In the genomic region with DNA sequence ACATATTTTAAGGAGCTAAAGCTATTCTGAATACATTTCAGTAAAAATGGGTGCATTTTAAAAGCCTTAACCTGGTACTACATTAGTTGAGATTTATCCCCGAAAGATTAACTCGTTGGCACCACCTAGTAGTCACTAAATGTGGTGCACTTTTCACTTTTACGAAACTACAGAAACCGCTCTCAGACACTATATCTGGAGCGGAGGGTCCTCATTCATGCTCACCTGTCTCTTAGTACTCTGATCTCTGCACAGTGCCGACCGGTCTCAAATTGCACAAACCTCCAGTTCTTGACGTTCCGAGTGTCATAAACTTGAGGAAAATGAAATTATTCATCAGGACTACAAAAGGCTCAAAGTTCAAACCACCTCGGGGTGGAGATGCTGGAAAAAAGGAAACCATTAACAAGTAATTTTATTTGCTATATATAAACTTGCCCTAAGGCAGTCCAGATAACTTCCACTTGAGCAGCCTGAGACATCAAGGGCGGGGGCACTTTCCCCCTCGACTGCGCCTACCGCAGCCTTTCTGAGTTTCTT, we compare ENCODE assay signal across 8 cellular contexts. TPM values are rescaled to one million over a fixed set of nuclear protein-coding genes. Genes with fewer than 3 reads are reported as not detected.
DNase-seq lines count a peak whose midpoint lies in the region; ATAC-seq and TF ChIP-seq lines count a peak whose summit lies in the region.

No MANE protein-coding gene starts in this region.

- peak; percentile 85 for TF ChIP-seq CTCF in activated CD8-positive, alpha-beta T cell treated with anti-CD3 and anti-CD28 coated beads for 36 hours (IDR thresholded peaks at IDR 0.05)
- TF ChIP-seq CTCF in fibroblast of pulmonary artery (IDR thresholded peaks at IDR 0.05; ENCODE audit: low read length, missing control alignments): peak; percentile 62
- TF ChIP-seq CTCF in natural killer cell (IDR thresholded peaks at IDR 0.05): no peak

- H3K9me3 Mint-ChIP-seq in activated CD8-positive, alpha-beta T cell treated with anti-CD3 and anti-CD28 coated beads for 36 hours: no peaks in the 10 kb centered on the region
- H3K9me3 Mint-ChIP-seq in natural killer cell: no peaks in the 10 kb centered on the region

- H3K27ac Mint-ChIP-seq in activated CD8-positive, alpha-beta T cell treated with anti-CD3 and anti-CD28 coated beads for 36 hours: peak overlapping the region; percentile 92
- H3K27ac Mint-ChIP-seq in natural killer cell: peak overlapping the region; percentile 95 to 98

- H3K27me3 Mint-ChIP-seq in activated CD8-positive, alpha-beta T cell treated with anti-CD3 and anti-CD28 coated beads for 36 hours: no peaks in the 10 kb centered on the region
- no peaks in the 10 kb centered on the region for H3K27me3 Mint-ChIP-seq in natural killer cell (ENCODE audit: low read depth in 2 of 2)

- intact Hi-C loops in activated CD8-positive, alpha-beta T cell treated with anti-CD3 and anti-CD28 coated beads for 36 hours (cut with micrococcal nuclease): loop anchor here (2.0 to 10.0 kb wide), 2 partner anchors 68 to 92 kb away; partner anchors contain the start of gene UBE4B
- intact Hi-C loops in natural killer cell (cut with micrococcal nuclease): loop anchor here (1.0 to 2.0 kb wide), 3 partner anchors 32 to 90 kb away; partner anchors contain the start of genes CTNNBIP1 and UBE4B

- POLR2A ChIA-PET in activated CD8-positive, alpha-beta T cell treated with anti-CD3 and anti-CD28 coated beads for 36 hours (lab: Charles Lee): interaction anchor here (1.0 to 1.4 kb wide), 3 partner anchors 10 to 83 kb away, joined by 3 to 4 read pairs (median 4); no protein-coding TSS in a partner anchor

- DNase-seq in activated T-cell treated with anti-CD3 and anti-CD28 coated beads for 24 hours (ENCODE audit: low read depth) (peak; percentile 16), NCI-H2227 (lab: John Stamatoyannopoulos, UW; ENCODE audit: unreplicated experiment) (peak; percentile 68), fibroblast of pulmonary artery (ENCODE audit: low read depth) (peak; percentile 75), natural killer cell (no peak)
- no peak for DNase-seq in activated T-cell treated with anti-CD3 and anti-CD28 coated beads, Interleukin-2, amount 50 U/mL, for 1 hour
- DNase-seq in activated CD8-positive, alpha-beta T cell treated with anti-CD3 and anti-CD28 coated beads for 36 hours: peak; percentile 45

- CTCF ChIA-PET in activated CD8-positive, alpha-beta T cell treated with anti-CD3 and anti-CD28 coated beads for 36 hours (lab: Charles Lee): interaction anchor here (0.8 to 8.3 kb wide), 11 partner anchors 8 to 221 kb away, joined by 3 to 68 read pairs (median 5); no protein-coding TSS in a partner anchor

- ATAC-seq in HG02588 (IDR thresholded peaks at IDR 0.05; ENCODE audit: unreplicated experiment): peak; percentile 6
- ATAC-seq in activated CD8-positive, alpha-beta T cell treated with anti-CD3 and anti-CD28 coated beads for 36 hours: peak; percentile 31
- ATAC-seq in natural killer cell: peak; percentile 24 to 31 (median 25)
- no peak for ATAC-seq in GM21717 (IDR thresholded peaks at IDR 0.05; ENCODE audit: unreplicated experiment)

- H3K4me3 ChIP-seq in fibroblast of pulmonary artery (replicated peaks; ENCODE audit: low read depth, low read length): peak overlapping the region; percentile 98

- peak overlapping the region; percentile 98 for H3K4me3 Mint-ChIP-seq in activated CD8-positive, alpha-beta T cell treated with anti-CD3 and anti-CD28 coated beads for 36 hours
- peak overlapping the region; percentile 98 for H3K4me3 Mint-ChIP-seq in natural killer cell

- peaks cover 20% of the 10 kb centered on the region for H3K4me1 Mint-ChIP-seq in activated CD8-positive, alpha-beta T cell treated with anti-CD3 and anti-CD28 coated beads for 36 hours (ENCODE audit: low read depth)
- peaks cover 13% of the 10 kb centered on the region in 2 donors for H3K4me1 Mint-ChIP-seq in natural killer cell

- peaks cover 12% of the 10 kb centered on the region for H3K36me3 Mint-ChIP-seq in activated CD8-positive, alpha-beta T cell treated with anti-CD3 and anti-CD28 coated beads for 36 hours (ENCODE audit: low read depth)
- H3K36me3 Mint-ChIP-seq in natural killer cell: no peaks in the 10 kb centered on the region

RNA-seq across cellular contexts. Expression of gene LZIC, which starts 0.7 kb away (rescaled TPM):
- 10 to 100 TPM; 23.9 to 24.2 TPM for total RNA-seq in activated CD8-positive, alpha-beta T cell treated with anti-CD3 and anti-CD28 coated beads for 36 hours
- total RNA-seq in natural killer cell: 10 to 100 TPM; 19.5 to 21.9 (median 21.7) TPM

RNA-seq across cellular contexts. Expression of gene NMNAT1, which starts 0.8 kb away (rescaled TPM):
- total RNA-seq in activated CD8-positive, alpha-beta T cell treated with anti-CD3 and anti-CD28 coated beads for 36 hours: 1 to 10 TPM; 7.7 to 9.6 TPM
- total RNA-seq in natural killer cell: 1 to 10 TPM; 2.6 to 4.7 (median 2.9) TPM

RNA-seq across cellular contexts. Expression of gene CTNNBIP1, which starts 32.4 kb away (rescaled TPM):
- 1 to 10 TPM; 9.0 to 9.6 TPM for total RNA-seq in activated CD8-positive, alpha-beta T cell treated with anti-CD3 and anti-CD28 coated beads for 36 hours
- total RNA-seq in natural killer cell: 10 to 100 TPM; 26.4 to 31.0 (median 29.8) TPM

RNA-seq across cellular contexts. Expression of gene RBP7, which starts 54.6 kb away (rescaled TPM):
- not detected for total RNA-seq in activated CD8-positive, alpha-beta T cell treated with anti-CD3 and anti-CD28 coated beads for 36 hours
- 1 to 10 TPM in 2 of 3 donors, under 1 TPM in 1; 0.89 to 2.3 (median 1.5) TPM for total RNA-seq in natural killer cell

Comparison
In these comparisons a context has a peak if more than half of its experiments do, and no peak if none do; other contexts are left out.
1. DNase-seq: peak in activated T-cell treated with anti-CD3 and anti-CD28 coated beads for 24 hours (single experiment), NCI-H2227 (single experiment), activated CD8-positive, alpha-beta T cell treated with anti-CD3 and anti-CD28 coated beads for 36 hours (single experiment) and fibroblast of pulmonary artery (single experiment); none in activated T-cell treated with anti-CD3 and anti-CD28 coated beads, Interleukin-2, amount 50 U/mL, for 1 hour (single experiment) and natural killer cell (single experiment).